In the genomic region with DNA sequence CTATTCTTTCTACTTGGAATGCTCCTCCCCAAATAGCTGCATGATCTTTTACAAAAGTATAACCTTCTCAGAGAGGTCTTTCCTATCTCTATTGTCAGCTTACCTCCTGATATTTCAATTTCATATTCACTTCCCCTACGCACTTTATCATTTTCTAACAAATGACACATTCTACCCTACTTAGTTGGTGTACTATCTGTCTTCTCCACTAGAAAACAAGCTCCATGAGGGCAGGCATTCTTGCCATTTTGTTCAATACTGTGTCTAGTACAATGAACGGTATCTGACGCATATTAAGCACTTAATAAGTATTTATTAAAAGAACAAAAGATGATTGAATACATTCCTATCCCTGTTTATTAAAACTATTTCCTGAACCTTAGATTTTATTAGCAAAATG, we compare ENCODE assay signal across 1 cellular context.
TF ChIP-seq lines count a peak whose summit lies in the region.

No MANE protein-coding gene starts in this region.

TF ChIP-seq in GM23338, 12 proteins besides CTCF, POLR2A, EP300 and RAD21:
- TF ChIP-seq STAT1 (IDR thresholded peaks at IDR 0.05; ENCODE audit: unreplicated experiment) (no peak), ZNF331 (CRISPR knock-in tag; IDR thresholded peaks at IDR 0.05; ENCODE audit: low read depth) (no peak), EZH2phosphoT487 (IDR thresholded peaks at IDR 0.05; ENCODE audit: unreplicated experiment) (no peak), CREB1 (CRISPR knock-in tag; IDR thresholded peaks at IDR 0.05; ENCODE audit: low read depth) (no peak), EZH2 (IDR thresholded peaks at IDR 0.05; ENCODE audit: low read depth, unreplicated experiment) (no peak), JUNB (IDR thresholded peaks at IDR 0.05; ENCODE audit: unreplicated experiment) (no peak), POLR2AphosphoS5 (IDR thresholded peaks at IDR 0.05; ENCODE audit: low read depth) (no peak), NANOG (IDR thresholded peaks at IDR 0.05; ENCODE audit: borderline replicate concordance) (no peak), ZNF114 (CRISPR knock-in tag; IDR thresholded peaks at IDR 0.05) (no peak)
- TF ChIP-seq, protein P1, sequence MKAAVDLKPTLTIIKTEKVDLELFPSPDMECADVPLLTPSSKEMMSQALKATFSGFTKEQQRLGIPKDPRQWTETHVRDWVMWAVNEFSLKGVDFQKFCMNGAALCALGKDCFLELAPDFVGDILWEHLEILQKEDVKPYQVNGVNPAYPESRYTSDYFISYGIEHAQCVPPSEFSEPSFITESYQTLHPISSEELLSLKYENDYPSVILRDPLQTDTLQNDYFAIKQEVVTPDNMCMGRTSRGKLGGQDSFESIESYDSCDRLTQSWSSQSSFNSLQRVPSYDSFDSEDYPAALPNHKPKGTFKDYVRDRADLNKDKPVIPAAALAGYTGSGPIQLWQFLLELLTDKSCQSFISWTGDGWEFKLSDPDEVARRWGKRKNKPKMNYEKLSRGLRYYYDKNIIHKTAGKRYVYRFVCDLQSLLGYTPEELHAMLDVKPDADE (IDR thresholded peaks at IDR 0.05), result no peak
- TF ChIP-seq, protein P2, sequence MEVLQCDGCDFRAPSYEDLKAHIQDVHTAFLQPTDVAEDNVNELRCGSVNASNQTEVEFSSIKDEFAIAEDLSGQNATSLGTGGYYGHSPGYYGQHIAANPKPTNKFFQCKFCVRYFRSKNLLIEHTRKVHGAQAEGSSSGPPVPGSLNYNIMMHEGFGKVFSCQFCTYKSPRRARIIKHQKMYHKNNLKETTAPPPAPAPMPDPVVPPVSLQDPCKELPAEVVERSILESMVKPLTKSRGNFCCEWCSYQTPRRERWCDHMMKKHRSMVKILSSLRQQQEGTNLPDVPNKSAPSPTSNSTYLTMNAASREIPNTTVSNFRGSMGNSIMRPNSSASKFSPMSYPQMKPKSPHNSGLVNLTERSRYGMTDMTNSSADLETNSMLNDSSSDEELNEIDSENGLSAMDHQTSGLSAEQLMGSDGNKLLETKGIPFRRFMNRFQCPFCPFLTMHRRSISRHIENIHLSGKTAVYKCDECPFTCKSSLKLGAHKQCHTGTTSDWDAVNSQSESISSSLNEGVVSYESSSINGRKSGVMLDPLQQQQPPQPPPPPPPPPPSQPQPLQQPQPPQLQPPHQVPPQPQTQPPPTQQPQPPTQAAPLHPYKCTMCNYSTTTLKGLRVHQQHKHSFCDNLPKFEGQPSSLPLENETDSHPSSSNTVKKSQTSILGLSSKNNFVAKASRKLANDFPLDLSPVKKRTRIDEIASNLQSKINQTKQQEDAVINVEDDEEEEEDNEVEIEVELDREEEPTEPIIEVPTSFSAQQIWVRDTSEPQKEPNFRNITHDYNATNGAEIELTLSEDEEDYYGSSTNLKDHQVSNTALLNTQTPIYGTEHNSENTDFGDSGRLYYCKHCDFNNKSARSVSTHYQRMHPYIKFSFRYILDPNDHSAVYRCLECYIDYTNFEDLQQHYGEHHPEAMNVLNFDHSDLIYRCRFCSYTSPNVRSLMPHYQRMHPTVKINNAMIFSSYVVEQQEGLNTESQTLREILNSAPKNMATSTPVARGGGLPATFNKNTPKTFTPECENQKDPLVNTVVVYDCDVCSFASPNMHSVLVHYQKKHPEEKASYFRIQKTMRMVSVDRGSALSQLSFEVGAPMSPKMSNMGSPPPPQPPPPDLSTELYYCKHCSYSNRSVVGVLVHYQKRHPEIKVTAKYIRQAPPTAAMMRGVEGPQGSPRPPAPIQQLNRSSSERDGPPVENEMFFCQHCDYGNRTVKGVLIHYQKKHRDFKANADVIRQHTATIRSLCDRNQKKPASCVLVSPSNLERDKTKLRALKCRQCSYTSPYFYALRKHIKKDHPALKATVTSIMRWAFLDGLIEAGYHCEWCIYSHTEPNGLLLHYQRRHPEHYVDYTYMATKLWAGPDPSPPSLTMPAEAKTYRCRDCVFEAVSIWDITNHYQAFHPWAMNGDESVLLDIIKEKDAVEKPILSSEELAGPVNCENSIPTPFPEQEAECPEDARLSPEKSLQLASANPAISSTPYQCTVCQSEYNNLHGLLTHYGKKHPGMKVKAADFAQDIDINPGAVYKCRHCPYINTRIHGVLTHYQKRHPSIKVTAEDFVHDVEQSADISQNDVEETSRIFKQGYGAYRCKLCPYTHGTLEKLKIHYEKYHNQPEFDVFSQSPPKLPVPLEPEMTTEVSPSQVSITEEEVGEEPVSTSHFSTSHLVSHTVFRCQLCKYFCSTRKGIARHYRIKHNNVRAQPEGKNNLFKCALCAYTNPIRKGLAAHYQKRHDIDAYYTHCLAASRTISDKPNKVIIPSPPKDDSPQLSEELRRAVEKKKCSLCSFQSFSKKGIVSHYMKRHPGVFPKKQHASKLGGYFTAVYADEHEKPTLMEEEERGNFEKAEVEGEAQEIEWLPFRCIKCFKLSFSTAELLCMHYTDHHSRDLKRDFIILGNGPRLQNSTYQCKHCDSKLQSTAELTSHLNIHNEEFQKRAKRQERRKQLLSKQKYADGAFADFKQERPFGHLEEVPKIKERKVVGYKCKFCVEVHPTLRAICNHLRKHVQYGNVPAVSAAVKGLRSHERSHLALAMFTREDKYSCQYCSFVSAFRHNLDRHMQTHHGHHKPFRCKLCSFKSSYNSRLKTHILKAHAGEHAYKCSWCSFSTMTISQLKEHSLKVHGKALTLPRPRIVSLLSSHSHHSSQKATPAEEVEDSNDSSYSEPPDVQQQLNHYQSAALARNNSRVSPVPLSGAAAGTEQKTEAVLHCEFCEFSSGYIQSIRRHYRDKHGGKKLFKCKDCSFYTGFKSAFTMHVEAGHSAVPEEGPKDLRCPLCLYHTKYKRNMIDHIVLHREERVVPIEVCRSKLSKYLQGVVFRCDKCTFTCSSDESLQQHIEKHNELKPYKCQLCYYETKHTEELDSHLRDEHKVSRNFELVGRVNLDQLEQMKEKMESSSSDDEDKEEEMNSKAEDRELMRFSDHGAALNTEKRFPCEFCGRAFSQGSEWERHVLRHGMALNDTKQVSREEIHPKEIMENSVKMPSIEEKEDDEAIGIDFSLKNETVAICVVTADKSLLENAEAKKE (CRISPR knock-in tag; IDR thresholded peaks at IDR 0.05), result no peak
- TF ChIP-seq, protein P3, sequence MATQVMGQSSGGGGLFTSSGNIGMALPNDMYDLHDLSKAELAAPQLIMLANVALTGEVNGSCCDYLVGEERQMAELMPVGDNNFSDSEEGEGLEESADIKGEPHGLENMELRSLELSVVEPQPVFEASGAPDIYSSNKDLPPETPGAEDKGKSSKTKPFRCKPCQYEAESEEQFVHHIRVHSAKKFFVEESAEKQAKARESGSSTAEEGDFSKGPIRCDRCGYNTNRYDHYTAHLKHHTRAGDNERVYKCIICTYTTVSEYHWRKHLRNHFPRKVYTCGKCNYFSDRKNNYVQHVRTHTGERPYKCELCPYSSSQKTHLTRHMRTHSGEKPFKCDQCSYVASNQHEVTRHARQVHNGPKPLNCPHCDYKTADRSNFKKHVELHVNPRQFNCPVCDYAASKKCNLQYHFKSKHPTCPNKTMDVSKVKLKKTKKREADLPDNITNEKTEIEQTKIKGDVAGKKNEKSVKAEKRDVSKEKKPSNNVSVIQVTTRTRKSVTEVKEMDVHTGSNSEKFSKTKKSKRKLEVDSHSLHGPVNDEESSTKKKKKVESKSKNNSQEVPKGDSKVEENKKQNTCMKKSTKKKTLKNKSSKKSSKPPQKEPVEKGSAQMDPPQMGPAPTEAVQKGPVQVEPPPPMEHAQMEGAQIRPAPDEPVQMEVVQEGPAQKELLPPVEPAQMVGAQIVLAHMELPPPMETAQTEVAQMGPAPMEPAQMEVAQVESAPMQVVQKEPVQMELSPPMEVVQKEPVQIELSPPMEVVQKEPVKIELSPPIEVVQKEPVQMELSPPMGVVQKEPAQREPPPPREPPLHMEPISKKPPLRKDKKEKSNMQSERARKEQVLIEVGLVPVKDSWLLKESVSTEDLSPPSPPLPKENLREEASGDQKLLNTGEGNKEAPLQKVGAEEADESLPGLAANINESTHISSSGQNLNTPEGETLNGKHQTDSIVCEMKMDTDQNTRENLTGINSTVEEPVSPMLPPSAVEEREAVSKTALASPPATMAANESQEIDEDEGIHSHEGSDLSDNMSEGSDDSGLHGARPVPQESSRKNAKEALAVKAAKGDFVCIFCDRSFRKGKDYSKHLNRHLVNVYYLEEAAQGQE (IDR thresholded peaks at IDR 0.05; ENCODE audit: unreplicated experiment), result no peak
